ENCODE assay signal across 9 cellular contexts in genomic region chr10:97321032-97321806, GRCh38. TPM values are rescaled to one million over a fixed set of nuclear protein-coding genes. Genes with fewer than 3 reads are reported as not detected.
DNase-seq lines count a peak whose midpoint lies in the region; ATAC-seq, FAIRE-seq and TF ChIP-seq lines count a peak whose summit lies in the region.
"Had no signal": no experiment of that assay in that cellular context is flagged by ENCODE, and none has a peak within 500 bp of the region (broad histone marks: within the 10 kb centered on the region; RNA-seq: fewer than 3 reads in every experiment).

No MANE protein-coding gene starts in this region.

- H3K27me3 ChIP-seq in cardiac muscle cell, result no peaks in the 10 kb centered on the region
- H3K27me3 ChIP-seq in ovary, result no peaks in the 10 kb centered on the region

- H3K4me1 ChIP-seq in cardiac muscle cell (ENCODE audit: low read depth) (peaks cover 17% of the 10 kb centered on the region), ovary (ENCODE audit: insufficient read depth) (peaks cover 14% of the 10 kb centered on the region)

- intact Hi-C loops in activated CD4-positive, alpha-beta memory T cell treated with anti-CD3 and anti-CD28 coated beads for 36 hours (cut with micrococcal nuclease), result no loop called here
- intact Hi-C loops in ovary (cut with DNase I), result no loop called here

- no peaks in the 10 kb centered on the region for H3K36me3 Mint-ChIP-seq in activated CD4-positive, alpha-beta memory T cell treated with anti-CD3 and anti-CD28 coated beads for 36 hours

- peak overlapping the region; percentile 85 for H3K4me3 ChIP-seq in cardiac muscle cell
- H3K4me3 ChIP-seq in ovary, result peak overlapping the region; percentile 62

- no peak for TF ChIP-seq POLR2A in ovary (IDR thresholded peaks at IDR 0.05)

- H3K36me3 ChIP-seq in cardiac muscle cell, result no peaks in the 10 kb centered on the region
- H3K36me3 ChIP-seq in ovary, result no peaks in the 10 kb centered on the region

- ATAC-seq in GM18502 (IDR thresholded peaks at IDR 0.05; ENCODE audit: poor library complexity, unreplicated experiment), result no peak

- CTCF ChIA-PET in activated CD4-positive, alpha-beta memory T cell treated with anti-CD3 and anti-CD28 coated beads for 36 hours (lab: Charles Lee), result interaction anchor here (1.2 kb wide), 1 partner anchor 78 kb away, joined by 3 read pairs; no protein-coding TSS in a partner anchor

- H3K9me3 Mint-ChIP-seq in activated CD4-positive, alpha-beta memory T cell treated with anti-CD3 and anti-CD28 coated beads for 36 hours, result no peaks in the 10 kb centered on the region

- peaks cover 6% of the 10 kb centered on the region for H3K27me3 Mint-ChIP-seq in activated CD4-positive, alpha-beta memory T cell treated with anti-CD3 and anti-CD28 coated beads for 36 hours

- no peak for FAIRE-seq in D721Med (lab: Jason Lieb, UNC)
- FAIRE-seq: TTC549 had no signal

- TF ChIP-seq CTCF in cardiac muscle cell (IDR thresholded peaks at IDR 0.05; ENCODE audit: low read depth, low read length) (no peak), ovary (IDR thresholded peaks at IDR 0.05) (no peak), D721Med (IDR thresholded peaks at IDR 0.05; ENCODE audit: insufficient read depth, missing control alignments) (no peak)

- H3K4me3 Mint-ChIP-seq in activated CD4-positive, alpha-beta memory T cell treated with anti-CD3 and anti-CD28 coated beads for 36 hours, result peak overlapping the region; percentile 81

- peaks cover 24% of the 10 kb centered on the region for H3K4me1 Mint-ChIP-seq in activated CD4-positive, alpha-beta memory T cell treated with anti-CD3 and anti-CD28 coated beads for 36 hours (ENCODE audit: low read depth)

- peak; percentile 6 for DNase-seq in activated T-cell treated with anti-CD3 and anti-CD28 coated beads for 1 hour (ENCODE audit: low read depth)
- no peak for DNase-seq in activated T-cell treated with anti-CD3 and anti-CD28 coated beads for 4 hours
- no peak for DNase-seq in activated CD4-positive, alpha-beta memory T cell treated with anti-CD3 and anti-CD28 coated beads for 36 hours
- DNase-seq in cardiac muscle cell (ENCODE audit: low read depth in 1 of 2, low spot score in 1 of 2), result no peak
- peak in 3 of 5 donors; percentile 22 to 48 (median 32) for DNase-seq in ovary
- DNase-seq in effector CD8-positive, alpha-beta T cell (lab: John Stamatoyannopoulos, UW), result no peak
- DNase-seq in D721Med (ENCODE audit: insufficient read length, low spot score), result no peak

- 25 to 33% (median 32%) methylated on average over 35 to 38 of the region's 38 CpGs for WGBS in ovary, 3 donors

- H3K27ac Mint-ChIP-seq in activated CD4-positive, alpha-beta memory T cell treated with anti-CD3 and anti-CD28 coated beads for 36 hours, result no peak overlapping the region

- TF ChIP-seq EP300 in ovary (IDR thresholded peaks at IDR 0.05), result no peak

- no peaks in the 10 kb centered on the region for H3K9me3 ChIP-seq in cardiac muscle cell (ENCODE audit: low read depth)
- H3K9me3 ChIP-seq in ovary, result no peaks in the 10 kb centered on the region

- H3K27ac ChIP-seq in cardiac muscle cell, result no peak overlapping the region
- no peak overlapping the region for H3K27ac ChIP-seq in ovary

- POLR2A ChIA-PET in activated CD4-positive, alpha-beta memory T cell treated with anti-CD3 and anti-CD28 coated beads for 36 hours (lab: Charles Lee), result no interaction called here

RNA-seq across cellular contexts. Expression of gene FRAT1, which starts 2.1 kb away (rescaled TPM):
- 1 to 10 TPM; 2.1 TPM for total RNA-seq in activated CD4-positive, alpha-beta memory T cell treated with anti-CD3 and anti-CD28 coated beads for 36 hours
- total RNA-seq in cardiac muscle cell, result 12.7 and 17.3 TPM in 2 replicates
- 12.3 and 22.8 TPM in 2 replicates for polyA plus RNA-seq in cardiac muscle cell
- 1 to 10 TPM; 3.7 to 8.2 (median 4.5) TPM for total RNA-seq in ovary
- polyA plus RNA-seq in ovary, result 1 to 10 TPM; 1.7 to 3.0 TPM

RNA-seq across cellular contexts. Expression of gene FRAT2, which starts 13.3 kb away (rescaled TPM):
- total RNA-seq in activated CD4-positive, alpha-beta memory T cell treated with anti-CD3 and anti-CD28 coated beads for 36 hours, result 1 to 10 TPM; 5.1 to 5.3 TPM
- total RNA-seq in cardiac muscle cell, result 25.4 and 30.6 TPM in 2 replicates
- polyA plus RNA-seq in cardiac muscle cell, result 30.1 and 41.7 TPM in 2 replicates
- total RNA-seq in ovary, result 10 to 100 TPM in 1 of 7 donors, 1 to 10 TPM in 6; 4.2 to 16.8 (median 6.5) TPM
- 1 to 10 TPM; 3.2 to 8.5 TPM for polyA plus RNA-seq in ovary

RNA-seq across cellular contexts. Expression of gene ARHGAP19, which starts 28.8 kb away (rescaled TPM):
- 10 to 100 TPM; 53.2 to 54.2 TPM for total RNA-seq in activated CD4-positive, alpha-beta memory T cell treated with anti-CD3 and anti-CD28 coated beads for 36 hours
- 7.5 and 18.7 TPM in 2 replicates for total RNA-seq in cardiac muscle cell
- polyA plus RNA-seq in cardiac muscle cell, result 5.3 and 15.8 TPM in 2 replicates
- 10 to 100 TPM in 6 of 7 donors, 1 to 10 TPM in 1; 7.7 to 18.1 (median 13.5) TPM for total RNA-seq in ovary
- 10 to 100 TPM in 1 of 2 donors, 1 to 10 TPM in 1; 6.7 to 14.1 TPM for polyA plus RNA-seq in ovary

Comparison
In these comparisons a context has a peak if more than half of its experiments do, and no peak if none do; other contexts are left out.
1. DNase-seq: peak in activated T-cell treated with anti-CD3 and anti-CD28 coated beads for 1 hour (single experiment) and ovary (3 of 5); none in activated T-cell treated with anti-CD3 and anti-CD28 coated beads for 4 hours (single experiment), activated CD4-positive, alpha-beta memory T cell treated with anti-CD3 and anti-CD28 coated beads for 36 hours (single experiment), cardiac muscle cell (0 of 2), effector CD8-positive, alpha-beta T cell (single experiment) and D721Med (single experiment).